ENCODE assay signal across 10 cellular contexts in genomic region chr2:138504092-138504491, GRCh38. TPM values are rescaled to one million over a fixed set of nuclear protein-coding genes. Genes with fewer than 3 reads are reported as not detected.
DNase-seq lines count a peak whose midpoint lies in the region; ATAC-seq and TF ChIP-seq lines count a peak whose summit lies in the region.
"Had no signal": no experiment of that assay in that cellular context is flagged by ENCODE, and none has a peak within 500 bp of the region (broad histone marks: within the 10 kb centered on the region; RNA-seq: fewer than 3 reads in every experiment).

No MANE protein-coding gene starts in this region.

- peaks cover 3 to 11% of the 10 kb centered on the region in 2 donors for H3K36me3 Mint-ChIP-seq in CD14-positive monocyte
- H3K36me3 Mint-ChIP-seq in MCF 10A (ENCODE audit: insufficient read depth, unreplicated experiment): peaks cover 5% of the 10 kb centered on the region
- H3K36me3 Mint-ChIP-seq in natural killer cell treated with Interleukin-12 subunit alpha and Interleukin-12 subunit beta and Interleukin-15 and Interleukin-18, amount 100 ng/mL, for 72 hours: peaks cover 11% of the 10 kb centered on the region

- no TSS peak for BruUV-seq in MCF 10A (replicated peaks; lab: Mats Ljungman, UMichigan)

- H3K9me3 Mint-ChIP-seq in CD14-positive monocyte (peaks cover 0 to 1% (median 0%) of the 10 kb centered on the region in 7 donors), MCF 10A (ENCODE audit: unreplicated experiment) (no peaks in the 10 kb centered on the region)
- no peaks in the 10 kb centered on the region for H3K9me3 Mint-ChIP-seq in natural killer cell treated with Interleukin-12 subunit alpha and Interleukin-12 subunit beta and Interleukin-15 and Interleukin-18, amount 100 ng/mL, for 72 hours

- H3K4me1 Mint-ChIP-seq in CD14-positive monocyte (peaks cover 61% of the 10 kb centered on the region), MCF 10A (ENCODE audit: insufficient read depth, unreplicated experiment) (peaks cover 24% of the 10 kb centered on the region)
- peaks cover 38% of the 10 kb centered on the region in 2 donors for H3K4me1 Mint-ChIP-seq in natural killer cell treated with Interleukin-12 subunit alpha and Interleukin-12 subunit beta and Interleukin-15 and Interleukin-18, amount 100 ng/mL, for 72 hours (ENCODE audit: low read depth in 2 of 2)

- POLR2A ChIA-PET in MCF 10A (lab: Yijun Ruan, JAX): interaction anchor here (0.8 to 6.6 kb wide), 8 partner anchors 9 to 249 kb away, joined by 3 to 58 read pairs (median 4); no protein-coding TSS in a partner anchor

- peak overlapping the region; percentile 88 to 100 (median 97) for H3K27ac Mint-ChIP-seq in CD14-positive monocyte
- peak overlapping the region; percentile 92 for H3K27ac Mint-ChIP-seq in MCF 10A (ENCODE audit: low read depth, unreplicated experiment)
- H3K27ac Mint-ChIP-seq in natural killer cell treated with Interleukin-12 subunit alpha and Interleukin-12 subunit beta and Interleukin-15 and Interleukin-18, amount 100 ng/mL, for 72 hours: peak overlapping the region; percentile 94 to 98

- H3K27me3 Mint-ChIP-seq in CD14-positive monocyte (ENCODE audit: low read depth in 3 of 3) (peaks cover 0 to 2% (median 0%) of the 10 kb centered on the region in 3 donors), MCF 10A (ENCODE audit: insufficient read depth, unreplicated experiment) (no peaks in the 10 kb centered on the region)
- H3K27me3 Mint-ChIP-seq in natural killer cell treated with Interleukin-12 subunit alpha and Interleukin-12 subunit beta and Interleukin-15 and Interleukin-18, amount 100 ng/mL, for 72 hours: no peaks in the 10 kb centered on the region

- CTCF ChIA-PET in MCF 10A (lab: Yijun Ruan, JAX): interaction anchor here (0.7 to 2.2 kb wide), 3 partner anchors 282 to 593 kb away, joined by 3 to 17 read pairs (median 3); no protein-coding TSS in a partner anchor

- no peak for ATAC-seq in natural killer cell treated with Interleukin-12 subunit alpha and Interleukin-12 subunit beta and Interleukin-15 and Interleukin-18, amount 100 ng/mL, for 72 hours
- no peak for ATAC-seq in GM21515 (IDR thresholded peaks at IDR 0.05; ENCODE audit: unreplicated experiment)

- TF ChIP-seq CTCF in CD14-positive monocyte (IDR thresholded peaks at IDR 0.05): no peak
- TF ChIP-seq CTCF in HL-60 (IDR thresholded peaks at IDR 0.05; ENCODE audit: insufficient read depth, low read length): no peak
- TF ChIP-seq CTCF in MCF 10A (IDR thresholded peaks at IDR 0.05; ENCODE audit: unreplicated experiment): no peak

- DNase-seq in CD14-positive monocyte (ENCODE audit: low spot score) (no peak), HL-60 (ENCODE audit: low read depth in 1 of 2, low spot score in 1 of 2) (no peak), MCF 10A (ENCODE audit: unreplicated experiment) (no peak), DMS153 (lab: John Stamatoyannopoulos, UW) (no peak), posterior vena cava (ENCODE audit: low spot score) (no peak)
- DNase-seq in natural killer cell treated with Interleukin-12 subunit alpha and Interleukin-12 subunit beta and Interleukin-15 and Interleukin-18, amount 100 ng/mL, for 72 hours (ENCODE audit: low spot score): no peak
- no peak for DNase-seq in effector CD8-positive, alpha-beta T cell (lab: John Stamatoyannopoulos, UW)
- DNase-seq: DND-41, mesendoderm had no signal

- H3K4me3 Mint-ChIP-seq in CD14-positive monocyte: peak overlapping the region; percentile 100
- peak overlapping the region; percentile 94 for H3K4me3 Mint-ChIP-seq in MCF 10A (ENCODE audit: unreplicated experiment)
- peak overlapping the region; percentile 100 for H3K4me3 Mint-ChIP-seq in natural killer cell treated with Interleukin-12 subunit alpha and Interleukin-12 subunit beta and Interleukin-15 and Interleukin-18, amount 100 ng/mL, for 72 hours

- H3K4me3 ChIP-seq in HL-60 (replicated peaks; ENCODE audit: insufficient read depth, low read length): peak overlapping the region; percentile 91

- peak overlapping the region; percentile 77 for H3K27ac ChIP-seq in HL-60 (replicated peaks)

- intact Hi-C loops in CD14-positive monocyte (cut with micrococcal nuclease): loop anchor here (5.0 to 10.0 kb wide), 2 partner anchors 537 to 539 kb away; partner anchors contain the start of gene HNMT (in 1 of the 2)
- intact Hi-C loops in MCF 10A (cut with micrococcal nuclease): loop anchor here (5.0 to 10.0 kb wide), 3 partner anchors 283 to 559 kb away; no protein-coding TSS in a partner anchor
- intact Hi-C loops in posterior vena cava (cut with DNase I): no loop called here

- H3K27me3 ChIP-seq in HL-60 (ENCODE audit: insufficient read depth, poor library complexity, severe bottlenecking): no peaks in the 10 kb centered on the region

RNA-seq across cellular contexts. Expression of gene SPOPL, which starts 2.5 kb away (rescaled TPM):
- polyA plus RNA-seq in CD14-positive monocyte: 10 to 100 TPM; 13.1 to 18.1 TPM
- 15.8 and 17.7 TPM in 2 replicates for total RNA-seq in MCF 10A (2022)
- total RNA-seq in natural killer cell treated with Interleukin-12 subunit alpha and Interleukin-12 subunit beta and Interleukin-15 and Interleukin-18, amount 100 ng/mL, for 72 hours: 10 to 100 TPM; 30.0 to 34.5 TPM
- 10 to 100 TPM; 33.6 to 34.2 TPM for total RNA-seq in posterior vena cava

Comparison
In these comparisons a context has a peak if more than half of its experiments do, and no peak if none do; other contexts are left out.
1. intact Hi-C loops: an anchor here in CD14-positive monocyte (5.0 to 10.0 kb wide) and MCF 10A (5.0 to 10.0 kb wide); none called in posterior vena cava.